In genomic region chr5:168486136-168486879, GRCh38 we compare ENCODE assay signal across 8 cellular contexts. TPM values are rescaled to one million over a fixed set of nuclear protein-coding genes. Genes with fewer than 3 reads are reported as not detected.
DNase-seq lines count a peak whose midpoint lies in the region; ATAC-seq, FAIRE-seq and TF ChIP-seq lines count a peak whose summit lies in the region.

Gene RARS1 (plus strand): TSS chr5:168486471. CDS start chr5:168486499, 28 bp downstream.

- no peaks in the 10 kb centered on the region for H3K9me3 ChIP-seq in trophoblast cell (ENCODE audit: insufficient read depth, low read depth, low read length)
- H3K9me3 ChIP-seq in transverse colon: no peaks in the 10 kb centered on the region

- FAIRE-seq in GM12891 (lab: Jason Lieb, UNC): peak; percentile 96

- peak within 1 kb of the TSS; percentile 17 for H2AK5ac ChIP-seq in trophoblast cell (ENCODE audit: low read length)

- in situ Hi-C loops in transverse colon (cut with MboI; ENCODE audit: low pct_ligation_motif_present in 1 of 4, low pct_unique_long_range_greater_than_20kb in 1 of 4, low sequenced_read_pairs in 3 of 4): no loop called here

- no peak within 1 kb of the TSS for H2BK5ac ChIP-seq in trophoblast cell (ENCODE audit: low read depth, low read length, poor library complexity)

- WGBS in adipose tissue, 3 donors: 0 to 1% (median 0%) methylated on average over 40 of the region's 40 CpGs
- WGBS in trophoblast cell (ENCODE audit: extremely low coverage, insufficient coverage, insufficient read length): no CpG with 5 or more reads among the region's 40 CpGs
- 1% methylated on average over 25 of the region's 40 CpGs; no CpG with 5 or more reads in 1 of the 2 donors for WGBS in transverse colon (ENCODE audit: low coverage in 1 of 2), 2 donors

- peaks cover 4% of the 10 kb centered on the region for H3K79me2 ChIP-seq in trophoblast cell (ENCODE audit: control insufficient read depth, insufficient read depth, low read length, poor library complexity)

- peak; percentile 85 for ATAC-seq in HG02840 (IDR thresholded peaks at IDR 0.05; ENCODE audit: low FRiP score, unreplicated experiment)

- peak within 1 kb of the TSS; percentile 90 for H4K8ac ChIP-seq in trophoblast cell (ENCODE audit: low read depth, low read length)

- H3K14ac ChIP-seq in trophoblast cell (ENCODE audit: low read length): peak within 1 kb of the TSS; percentile 40

- peak within 1 kb of the TSS; percentile 80 for H2AFZ ChIP-seq in trophoblast cell (ENCODE audit: insufficient read depth, low read length, poor library complexity)

- H3K27me3 ChIP-seq in trophoblast cell (ENCODE audit: insufficient read depth, low read length) (no peaks in the 10 kb centered on the region), transverse colon (no peaks in the 10 kb centered on the region)

- peak; percentile 97 for TF ChIP-seq POLR2A in GM12891 (IDR thresholded peaks at IDR 0.05; ENCODE audit: low read depth, low read length)
- TF ChIP-seq POLR2A in transverse colon (IDR thresholded peaks at IDR 0.05): peak; percentile 88

- H3K23ac ChIP-seq in trophoblast cell (ENCODE audit: low read length): no peak within 1 kb of the TSS

- H2BK120ac ChIP-seq in trophoblast cell (ENCODE audit: insufficient read depth, low read length, poor library complexity): peak within 1 kb of the TSS; percentile 3

- TF ChIP-seq EP300 in transverse colon (IDR thresholded peaks at IDR 0.05; ENCODE audit: low read depth): no peak

- H3K27ac ChIP-seq in adipose tissue (ENCODE audit: low read depth, low read length) (no peak within 1 kb of the TSS), trophoblast cell (ENCODE audit: low read depth, low read length) (no peak within 1 kb of the TSS), transverse colon (peak within 1 kb of the TSS; percentile 72 to 85 (median 84))

- H3K4me1 ChIP-seq in trophoblast cell (ENCODE audit: control insufficient read depth in 1 of 2, insufficient read depth in 2 of 2, low read length in 2 of 2) (peaks cover 1 to 2% of the 10 kb centered on the region in 2 experiments), transverse colon (peaks cover 2 to 14% (median 9%) of the 10 kb centered on the region in 4 donors)

- peak within 1 kb of the TSS; percentile 18 for H3K4ac ChIP-seq in trophoblast cell (ENCODE audit: low read depth, low read length)

- peak within 1 kb of the TSS; percentile 78 for H4K12ac ChIP-seq in trophoblast cell (ENCODE audit: low read depth, low read length)

- peak within 1 kb of the TSS; percentile 79 for H3K4me2 ChIP-seq in trophoblast cell (ENCODE audit: low read length)

- H3K4me3 ChIP-seq in trophoblast cell (ENCODE audit: low read depth, low read length) (peak within 1 kb of the TSS; percentile 84), transverse colon (peak within 1 kb of the TSS; percentile 63 to 83 (median 83))

- intact Hi-C loops in cardiac septum (cut with DNase I) (loop anchor here (5.0 to 10.0 kb wide), 2 partner anchors 91 to 1098 kb away; partner anchors contain the start of genes PANK3 and SPDL1), transverse colon (cut with DNase I; ENCODE audit: low total_unique reads) (loop anchor here (10.0 kb wide), 2 partner anchors 98 to 622 kb away; no protein-coding TSS in a partner anchor)

- H4K91ac ChIP-seq in trophoblast cell (ENCODE audit: low read depth, low read length): peak within 1 kb of the TSS; percentile 56

- peak; percentile 91 to 96 (median 95) for TF ChIP-seq CTCF in transverse colon (IDR thresholded peaks at IDR 0.05)

- peak within 1 kb of the TSS; percentile 24 for H3K18ac ChIP-seq in trophoblast cell (ENCODE audit: low read length)

- DNase-seq in GM12891 (ENCODE audit: insufficient read length, low spot score) (peak; percentile 79), NCI-H1436 (lab: John Stamatoyannopoulos, UW) (peak; percentile 66), T follicular helper cell (ENCODE audit: low read depth) (peak; percentile 81), cardiac septum (ENCODE audit: low spot score) (peak; percentile 97), trophoblast cell (peak; percentile 96 to 97), transverse colon (peak; percentile 95)

- no peak within 1 kb of the TSS for H2BK12ac ChIP-seq in trophoblast cell (ENCODE audit: low read length)

- peaks cover 15 to 21% of the 10 kb centered on the region in 2 experiments for H3K36me3 ChIP-seq in trophoblast cell (ENCODE audit: control insufficient read depth in 1 of 2, insufficient read depth in 2 of 2, low read length in 2 of 2)
- H3K36me3 ChIP-seq in transverse colon: peaks cover 0 to 30% (median 12%) of the 10 kb centered on the region in 4 donors

- H3K9ac ChIP-seq in trophoblast cell (ENCODE audit: low read length): peak within 1 kb of the TSS; percentile 59

- H3K79me1 ChIP-seq in trophoblast cell (ENCODE audit: low read length): peaks cover 3% of the 10 kb centered on the region

TF ChIP-seq in GM12891, 5 proteins besides CTCF, POLR2A, EP300 and RAD21:
- TF ChIP-seq POLR2AphosphoS5 (IDR thresholded peaks at IDR 0.05; ENCODE audit: low read depth, low read length) (peak; percentile 97), PAX5 (IDR thresholded peaks at IDR 0.05; ENCODE audit: insufficient read depth, low read length, severe bottlenecking) (no peak), TAF1 (IDR thresholded peaks at IDR 0.05; ENCODE audit: low read depth, low read length) (peak; percentile 91), POU2F2 (IDR thresholded peaks at IDR 0.05; ENCODE audit: low read depth, low read length) (peak; percentile 71; the same call in 1 of the 2 replicates), SPI1 (IDR thresholded peaks at IDR 0.05; ENCODE audit: low read depth, low read length) (no peak)

RNA-seq across cellular contexts. Expression of gene RARS1, which starts in this region (rescaled TPM):
- polyA plus RNA-seq in GM12891 (2012; ENCODE audit: low read depth, missing spikeins): 66.4 TPM
- 10 to 100 TPM; 29.4 to 42.2 (median 30.4) TPM for polyA plus RNA-seq in adipose tissue
- total RNA-seq in cardiac septum (47.4 TPM), transverse colon (10 to 100 TPM in 3 of 4 donors, 1 to 10 TPM in 1; 6.6 to 66.8 (median 41.9) TPM)
- 86.5 and 89.0 TPM in 2 replicates for polyA plus RNA-seq in trophoblast cell (2013)

Comparison
In these comparisons a context has a peak if more than half of its experiments do, and no peak if none do; other contexts are left out.
1. H3K27ac ChIP-seq: peak in transverse colon (4 of 4); none in adipose tissue (single experiment) and trophoblast cell (single experiment).
2. Peak in every context shown above with its lines, with median percentiles within 50 percentile points of each other: DNase-seq.